12 cellular contexts compared by ENCODE assay signal in the genomic region with DNA sequence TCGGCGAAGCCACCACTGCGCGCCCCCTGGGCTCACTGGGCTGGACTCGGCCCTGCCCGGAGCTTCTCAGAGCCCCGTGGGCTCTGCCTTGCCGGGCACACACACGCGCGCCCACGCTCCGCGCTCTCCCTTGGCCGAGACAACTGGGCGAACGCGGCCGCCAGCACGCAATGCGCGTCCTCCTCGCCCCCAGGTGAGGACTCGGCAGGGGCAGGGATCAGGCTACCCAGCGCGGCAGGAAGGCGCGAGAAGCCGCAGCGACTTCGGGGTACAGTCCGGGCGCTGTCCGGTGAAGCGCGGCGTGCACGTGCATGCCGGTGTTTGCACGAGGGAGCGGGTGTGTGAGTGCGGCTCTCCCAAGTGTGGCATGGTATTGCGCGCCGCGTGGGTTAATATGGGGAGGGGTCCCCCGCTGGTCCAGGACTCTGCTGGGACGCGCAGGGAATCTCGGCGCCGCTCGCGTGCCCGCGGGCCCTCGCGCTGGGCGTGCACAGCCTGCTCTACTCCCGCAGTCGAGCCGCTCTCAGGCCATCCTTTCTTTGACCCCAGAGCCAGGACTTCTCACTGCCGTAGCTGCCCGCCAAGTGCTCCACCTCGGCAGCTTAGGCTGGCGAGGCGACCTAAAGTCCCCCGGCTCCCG. TPM values are rescaled to one million over a fixed set of nuclear protein-coding genes. Genes with fewer than 3 reads are reported as not detected.
DNase-seq lines count a peak whose midpoint lies in the region; TF ChIP-seq lines count a peak whose summit lies in the region.
"Had no signal": no experiment of that assay in that cellular context is flagged by ENCODE, and none has a peak within 500 bp of the region (broad histone marks: within the 10 kb centered on the region; RNA-seq: fewer than 3 reads in every experiment).

No MANE protein-coding gene starts in this region.

- no peak overlapping the region for H3K4ac ChIP-seq in H9 (ENCODE audit: low read depth, low read length)

- H3K9me3 Mint-ChIP-seq in H9, result peaks cover 2 to 11% of the 10 kb centered on the region in 2 experiments; a peak in 4 of 5 replicates
- H3K9me3 Mint-ChIP-seq: stimulated activated naive CD8-positive, alpha-beta T cell treated with anti-CD3 and anti-CD28 coated beads, Interleukin-15, Interleukin-2, amounts not matched to agents 100 ng/mL and 50 ng/mL, for 24 hours had no signal

- H3K27ac Mint-ChIP-seq in H9, result no peak overlapping the region
- H3K27ac Mint-ChIP-seq: stimulated activated naive CD8-positive, alpha-beta T cell treated with anti-CD3 and anti-CD28 coated beads, Interleukin-15, Interleukin-2, amounts not matched to agents 100 ng/mL and 50 ng/mL, for 24 hours had no signal

- no peaks in the 10 kb centered on the region for H4K20me1 ChIP-seq in H9 (ENCODE audit: control insufficient read depth, insufficient read depth, insufficient read length)

- H2AFZ ChIP-seq in H9 (ENCODE audit: low read length), result no peak overlapping the region

- no peak overlapping the region for H2BK15ac ChIP-seq in H9 (ENCODE audit: low read depth, low read length)

- no peak overlapping the region for H3K18ac ChIP-seq in H9 (ENCODE audit: insufficient read length, low read depth, low read length)

- H4K91ac ChIP-seq in H9 (ENCODE audit: insufficient read length, low read depth, low read length), result no peak overlapping the region

- peaks cover 7% of the 10 kb centered on the region for H3K23me2 ChIP-seq in H9 (ENCODE audit: insufficient read length, low read depth, low read length, poor library complexity, severe bottlenecking)

- H4K8ac ChIP-seq in H9 (replicated peaks; ENCODE audit: insufficient read length, low read depth, low read length), result no peak overlapping the region

- no peak overlapping the region for H3K56ac ChIP-seq in H9 (ENCODE audit: insufficient read length, low read depth, low read length)

- H3K27me3 ChIP-seq in H9 (ENCODE audit: insufficient read depth, low read length) (peaks cover 64% of the 10 kb centered on the region), brain microvascular endothelial cell (replicated peaks) (peaks cover 46% of the 10 kb centered on the region)

- H3K27ac ChIP-seq in H9 (ENCODE audit: insufficient read length, low read depth, low read length), result no peak overlapping the region
- no peak overlapping the region for H3K27ac ChIP-seq in brain microvascular endothelial cell
- peak overlapping the region in 1 of 21 experiments; percentile 81 for H3K27ac ChIP-seq in skin epidermis
- H3K27ac ChIP-seq: gastroesophageal sphincter had no signal

- H3K4me1 Mint-ChIP-seq in H9, result peaks cover 26 to 53% of the 10 kb centered on the region in 2 experiments

- no peaks in the 10 kb centered on the region for H3K79me1 ChIP-seq in H9 (ENCODE audit: insufficient read depth, low read depth, low read length, poor library complexity, severe bottlenecking)

- no peaks in the 10 kb centered on the region for H3K4me1 ChIP-seq in H9 (ENCODE audit: insufficient read depth, low read length)

- in situ Hi-C loops in brain microvascular endothelial cell (cut with HindIII; ENCODE audit: low pct_ligation_motif_present, low sequenced_read_pairs) (no loop called here), ACHN (cut with HindIII; ENCODE audit: low pct_ligation_motif_present, low pct_unique_long_range_greater_than_20kb, low sequenced_read_pairs) (no loop called here)

- H3K9ac ChIP-seq in H9 (ENCODE audit: extremely low read depth, insufficient read length, low read length), result no peak overlapping the region

- no peak overlapping the region for H4K5ac ChIP-seq in H9 (ENCODE audit: insufficient read length, low read depth, low read length)

- TF ChIP-seq CTCF in H9 (conservative IDR thresholded peaks at IDR 0.05) (no peak), brain microvascular endothelial cell (IDR thresholded peaks at IDR 0.05; ENCODE audit: low read depth, low read length, missing control alignments) (no peak)

- H3K27me3 Mint-ChIP-seq in H9 (ENCODE audit: low read depth), result peaks cover 86% of the 10 kb centered on the region

- H3K23ac ChIP-seq in H9 (ENCODE audit: insufficient read length, low read depth, low read length), result no peak overlapping the region

- no peaks in the 10 kb centered on the region for H3K79me2 ChIP-seq in H9 (ENCODE audit: insufficient read depth, low read length)

- no peak overlapping the region for H3K14ac ChIP-seq in H9 (ENCODE audit: insufficient read depth, low read length)

- no peak overlapping the region for H2BK5ac ChIP-seq in H9 (ENCODE audit: insufficient read length, low read length)

- H3K36me3 ChIP-seq in brain microvascular endothelial cell (replicated peaks), result no peaks in the 10 kb centered on the region
- H3K36me3 ChIP-seq: gastroesophageal sphincter had no signal

- peaks cover 0 to 2% (median 0%) of the 10 kb centered on the region in 3 experiments; a peak in 1 of 7 replicates for H3K36me3 Mint-ChIP-seq in H9 (ENCODE audit: insufficient read depth in 1 of 3, low read depth in 3 of 3)

- WGBS in H9 (ENCODE audit: extremely low coverage, insufficient read length, low lambda C conversion rate), result no CpG with 5 or more reads among the region's 69 CpGs

- DNase-seq in H9, result no peak
- no peak for DNase-seq in brain microvascular endothelial cell
- peak; percentile 11 for DNase-seq in iris pigment epithelial cell (ENCODE audit: low read depth)
- no peak for DNase-seq in ACHN
- DNase-seq in NCI-H226, result no peak
- no peak for DNase-seq in T-helper 9 cell
- DNase-seq in NCI-H2171 (lab: John Stamatoyannopoulos, UW), result no peak
- DNase-seq: DND-41, NCI-H1436 had no signal

- no peak overlapping the region for H2AK5ac ChIP-seq in H9 (ENCODE audit: insufficient read length, low read length)

- H2BK12ac ChIP-seq in H9 (ENCODE audit: insufficient read length, low read depth, low read length), result no peak overlapping the region

- H3T11ph ChIP-seq in H9 (ENCODE audit: low read length), result no peak overlapping the region

- H3K4me3 ChIP-seq in brain microvascular endothelial cell (ENCODE audit: low read depth, low read length) (peak overlapping the region; percentile 56), skin epidermis (peak overlapping the region; percentile 5 to 34 (median 20))

- H2BK20ac ChIP-seq in H9 (ENCODE audit: low read depth, low read length, poor library complexity, severe bottlenecking), result no peak overlapping the region

- H3K4me2 ChIP-seq in H9 (ENCODE audit: insufficient read depth, insufficient read length, low read length), result peak overlapping the region; percentile 47

- no peak overlapping the region for H2BK120ac ChIP-seq in H9 (ENCODE audit: low read depth, low read length, poor library complexity, severe bottlenecking)

- H3K4me3 Mint-ChIP-seq in H9, result peak overlapping the region in 1 of 2 experiments; percentile 79; a peak in 1 of 5 replicates
- H3K4me3 Mint-ChIP-seq: stimulated activated naive CD8-positive, alpha-beta T cell treated with anti-CD3 and anti-CD28 coated beads, Interleukin-15, Interleukin-2, amounts not matched to agents 100 ng/mL and 50 ng/mL, for 24 hours had no signal

- peaks cover 5% of the 10 kb centered on the region for H3K9me3 ChIP-seq in H9 (ENCODE audit: control insufficient read depth, low read depth, low read length)
- H3K9me3 ChIP-seq: gastroesophageal sphincter had no signal

RNA-seq across cellular contexts. Expression of a gene that starts 5.5 kb away (rescaled TPM):
- 0.09 and 0.31 TPM in 2 replicates for total RNA-seq in H9 (2021)
